ENCODE assay signal across 37 cellular contexts in genomic region chr16:77571463-77571862, GRCh38.
"Had no signal": no experiment of that assay in that cellular context is flagged by ENCODE, and none has a peak within 500 bp of the region (broad histone marks: within the 10 kb centered on the region; RNA-seq: fewer than 3 reads in every experiment).

No MANE protein-coding gene starts in this region.

- H3K9me3 ChIP-seq: adrenal gland, body of pancreas, breast epithelium had no signal

- H3K36me3 Mint-ChIP-seq: activated CD4-positive, alpha-beta memory T cell treated with anti-CD3 and anti-CD28 coated beads for 36 hours; activated naive CD4-positive, alpha-beta T cell treated with anti-CD3 and anti-CD28 coated beads, Interleukin-2, amount 50 U/mL, for 72 hours; activated naive CD8-positive, alpha-beta T cell treated with anti-CD3 and anti-CD28 coated beads for 36 hours had no signal

- H3K4me3 ChIP-seq: adrenal gland, body of pancreas, breast epithelium had no signal

- H3K27ac Mint-ChIP-seq: activated B cell treated with CpG ODN at 0.5 μM for 24 hours; activated CD4-positive, alpha-beta memory T cell treated with anti-CD3 and anti-CD28 coated beads for 36 hours; activated CD4-positive, alpha-beta T cell treated with anti-CD3 and anti-CD28 coated beads, Interleukin-2, amount 10 ng/mL, durations not matched to agents 24 days and 14 days; activated CD8-positive, alpha-beta T cell treated with anti-CD3 and anti-CD28 coated beads for 36 hours; activated naive CD4-positive, alpha-beta T cell treated with anti-CD3 and anti-CD28 coated beads for 36 hours; activated naive CD4-positive, alpha-beta T cell treated with anti-CD3 and anti-CD28 coated beads, Interleukin-2, amount 50 U/mL, for 72 hours; activated naive CD8-positive, alpha-beta T cell treated with anti-CD3 and anti-CD28 coated beads for 36 hours; activated T-cell treated with anti-CD3 and anti-CD28 coated beads, Interleukin-2, amount 50 U/mL, for 72 hours; activated T-helper 1 cell treated with anti-CD3 and anti-CD28 coated beads, Interleukin-12 subunit alpha, Interleukin-12 subunit beta, Interleukin-2, Interleukin-4 antibody, amounts not matched to agents 30 ng/mL and 10 ng/mL and 1 ng/mL, durations not matched to agents 14 hours and 24 hours and 36 hours; activated T-helper 17 cell treated with anti-CD3 and anti-CD28 coated beads, Interleukin-2, amount 50 U/mL, for 72 hours; T-helper 1 cell treated with Interleukin-12 subunit alpha and Interleukin-12 subunit beta and Interleukin-4 antibody, amounts not matched to agents 30 μg/mL and 1 μg/mL, for 36 hours; T-helper 2 cell treated with Interferon-gamma antibody and Interleukin-4, amounts not matched to agents 5 μg/mL and 100 μg/mL, for 36 hours had no signal

- H3K9me3 Mint-ChIP-seq: activated B cell treated with CpG ODN at 0.5 μM for 24 hours; activated CD4-positive, alpha-beta memory T cell treated with anti-CD3 and anti-CD28 coated beads for 36 hours; activated CD4-positive, alpha-beta T cell treated with anti-CD3 and anti-CD28 coated beads, Interleukin-2, amount 10 ng/mL, durations not matched to agents 24 days and 14 days; activated CD8-positive, alpha-beta T cell treated with anti-CD3 and anti-CD28 coated beads for 36 hours; activated naive CD4-positive, alpha-beta T cell treated with anti-CD3 and anti-CD28 coated beads for 36 hours; activated naive CD4-positive, alpha-beta T cell treated with anti-CD3 and anti-CD28 coated beads, Interleukin-2, amount 50 U/mL, for 72 hours; activated naive CD8-positive, alpha-beta T cell treated with anti-CD3 and anti-CD28 coated beads for 36 hours; activated T-cell treated with anti-CD3 and anti-CD28 coated beads, Interleukin-2, amount 50 U/mL, for 4 hours; activated T-cell treated with anti-CD3 and anti-CD28 coated beads, Interleukin-2, amount 50 U/mL, for 72 hours; activated T-helper 1 cell treated with anti-CD3 and anti-CD28 coated beads, Interleukin-12 subunit alpha, Interleukin-12 subunit beta, Interleukin-2, Interleukin-4 antibody, amounts not matched to agents 30 ng/mL and 10 ng/mL and 1 ng/mL, durations not matched to agents 14 hours and 24 hours and 36 hours; activated T-helper 17 cell treated with anti-CD3 and anti-CD28 coated beads, Interleukin-2, amount 50 U/mL, for 72 hours; T-helper 1 cell treated with Interleukin-12 subunit alpha and Interleukin-12 subunit beta and Interleukin-4 antibody, amounts not matched to agents 30 μg/mL and 1 μg/mL, for 36 hours; T-helper 2 cell treated with Interferon-gamma antibody and Interleukin-4, amounts not matched to agents 5 μg/mL and 100 μg/mL, for 36 hours had no signal

- ATAC-seq: activated CD8-positive, alpha-beta T cell treated with anti-CD3 and anti-CD28 coated beads for 36 hours; activated naive CD4-positive, alpha-beta T cell treated with anti-CD3 and anti-CD28 coated beads, Interleukin-2, amount 50 U/mL, for 72 hours; activated T-cell treated with anti-CD3 and anti-CD28 coated beads, Interleukin-2, amount 50 U/mL, for 4 hours; activated T-cell treated with anti-CD3 and anti-CD28 coated beads, Interleukin-2, amount 50 U/mL, for 72 hours; activated T-helper 17 cell treated with anti-CD3 and anti-CD28 coated beads, Interleukin-2, amount 50 U/mL, for 72 hours; body of pancreas had no signal

- FAIRE-seq: astrocyte, TTC549 had no signal

- H3K4me1 Mint-ChIP-seq: activated B cell treated with CpG ODN at 0.5 μM for 24 hours; activated CD4-positive, alpha-beta T cell treated with anti-CD3 and anti-CD28 coated beads, Interleukin-2, amount 10 ng/mL, durations not matched to agents 24 days and 14 days; activated naive CD8-positive, alpha-beta T cell treated with anti-CD3 and anti-CD28 coated beads for 36 hours; activated T-helper 17 cell treated with anti-CD3 and anti-CD28 coated beads, Interleukin-2, amount 50 U/mL, for 72 hours had no signal

- H3K27ac ChIP-seq: adrenal gland, body of pancreas, brain microvascular endothelial cell, breast epithelium, VCaP had no signal

- DNase-seq: activated B cell treated with CpG ODN at 0.5 μM for 24 hours; activated CD4-positive, alpha-beta memory T cell treated with anti-CD3 and anti-CD28 coated beads for 36 hours; activated CD4-positive, alpha-beta T cell treated with anti-CD3 and anti-CD28 coated beads for 4 hours; activated CD4-positive, alpha-beta T cell treated with anti-CD3 and anti-CD28 coated beads, Interleukin-2, amount 10 ng/mL, durations not matched to agents 24 days and 14 days; activated CD4-positive, alpha-beta T cell treated with anti-CD3 and anti-CD28 coated beads, Interleukin-2, amount 50 U/mL, for 1 hour; activated CD4-positive, alpha-beta T cell treated with anti-CD3 and anti-CD28 coated beads, Interleukin-2, amount 50 U/mL, for 4 hours; activated CD4-positive, CD25-positive, alpha-beta regulatory T cell treated with anti-CD3 and anti-CD28 coated beads, Interleukin-2, amount 50 U/mL, for 72 hours; activated CD8-positive, alpha-beta memory T cell treated with anti-CD3 and anti-CD28 coated beads, Interleukin-2, amount 50 U/mL, for 4 hours; activated CD8-positive, alpha-beta T cell treated with anti-CD3 and anti-CD28 coated beads for 36 hours; activated effector memory CD4-positive, alpha-beta T cell treated with anti-CD3 and anti-CD28 coated beads, Interleukin-2, amount 50 U/mL, for 16 hours; activated gamma-delta T cell treated with Interleukin-2 at 50 U/mL for 16 hours; activated naive CD4-positive, alpha-beta T cell; activated naive CD4-positive, alpha-beta T cell treated with anti-CD3 and anti-CD28 coated beads for 36 hours; activated naive CD4-positive, alpha-beta T cell treated with anti-CD3 and anti-CD28 coated beads, Interleukin-2, amount 50 U/mL, for 16 hours; activated naive CD8-positive, alpha-beta T cell treated with anti-CD3 and anti-CD28 coated beads for 36 hours; activated T-cell treated with anti-CD3 and anti-CD28 coated beads for 4 hours; activated T-cell treated with anti-CD3 and anti-CD28 coated beads, Interleukin-2, amount 50 U/mL, for 1 hour; activated T-cell treated with anti-CD3 and anti-CD28 coated beads, Interleukin-2, amount 50 U/mL, for 4 hours; activated T-cell treated with anti-CD3 and anti-CD28 coated beads, Interleukin-2, amount 50 U/mL, for 72 hours; adrenal gland; amniotic stem cell; aorta; body of pancreas; brain microvascular endothelial cell; central memory CD4-positive, alpha-beta T cell; T-helper 1 cell; T-helper 2 cell; T-helper 9 cell had no signal

- H3K4me3 Mint-ChIP-seq: activated B cell treated with CpG ODN at 0.5 μM for 24 hours; activated CD4-positive, alpha-beta memory T cell treated with anti-CD3 and anti-CD28 coated beads for 36 hours; activated CD4-positive, alpha-beta T cell treated with anti-CD3 and anti-CD28 coated beads, Interleukin-2, amount 10 ng/mL, durations not matched to agents 24 days and 14 days; activated CD8-positive, alpha-beta T cell treated with anti-CD3 and anti-CD28 coated beads for 36 hours; activated naive CD4-positive, alpha-beta T cell treated with anti-CD3 and anti-CD28 coated beads for 36 hours; activated naive CD8-positive, alpha-beta T cell treated with anti-CD3 and anti-CD28 coated beads for 36 hours; activated T-cell treated with anti-CD3 and anti-CD28 coated beads, Interleukin-2, amount 50 U/mL, for 4 hours; activated T-cell treated with anti-CD3 and anti-CD28 coated beads, Interleukin-2, amount 50 U/mL, for 72 hours; activated T-helper 1 cell treated with anti-CD3 and anti-CD28 coated beads, Interleukin-12 subunit alpha, Interleukin-12 subunit beta, Interleukin-2, Interleukin-4 antibody, amounts not matched to agents 30 ng/mL and 10 ng/mL and 1 ng/mL, durations not matched to agents 14 hours and 24 hours and 36 hours; activated T-helper 17 cell treated with anti-CD3 and anti-CD28 coated beads, Interleukin-2, amount 50 U/mL, for 72 hours; T-helper 1 cell treated with Interleukin-12 subunit alpha and Interleukin-12 subunit beta and Interleukin-4 antibody, amounts not matched to agents 30 μg/mL and 1 μg/mL, for 36 hours; T-helper 2 cell treated with Interferon-gamma antibody and Interleukin-4, amounts not matched to agents 5 μg/mL and 100 μg/mL, for 36 hours had no signal

- H3K27me3 ChIP-seq: adrenal gland, body of pancreas, brain microvascular endothelial cell, breast epithelium had no signal

- H3K4me1 ChIP-seq: adrenal gland, body of pancreas, breast epithelium had no signal

- H3K36me3 ChIP-seq: adrenal gland, brain microvascular endothelial cell, breast epithelium had no signal
